In the genomic region with DNA sequence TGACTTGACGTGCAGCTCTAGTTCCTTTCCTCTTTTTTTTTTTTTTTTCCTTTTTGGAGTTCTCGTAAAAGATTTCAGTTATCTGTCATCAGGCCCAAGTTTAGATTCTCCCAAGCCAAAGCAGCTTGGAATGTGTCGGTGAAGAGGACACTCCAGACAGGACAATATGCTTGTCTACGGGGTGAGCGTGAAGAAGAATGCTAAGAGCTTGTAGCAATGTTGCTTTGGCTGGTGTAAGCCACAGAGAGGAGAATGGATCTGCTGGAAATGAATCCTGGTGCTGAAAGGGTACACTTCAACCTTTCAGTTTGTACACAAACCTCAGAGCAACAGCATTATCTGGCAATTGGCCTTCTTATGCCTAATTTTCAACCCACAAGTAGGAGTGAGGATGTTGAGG, we compare ENCODE assay signal across 26 cellular contexts.
"Had no signal": no experiment of that assay in that cellular context is flagged by ENCODE, and none has a peak within 500 bp of the region (broad histone marks: within the 10 kb centered on the region; RNA-seq: fewer than 3 reads in every experiment).

No MANE protein-coding gene starts in this region.

- H3K4me1 ChIP-seq: ascending aorta, breast epithelium had no signal

- H3K4me3 ChIP-seq: ascending aorta, breast epithelium, cardiac muscle cell, coronary artery, dorsolateral prefrontal cortex had no signal

- H3K36me3 ChIP-seq: ascending aorta, breast epithelium, cardiac muscle cell had no signal

- DNase-seq: activated CD4-positive, alpha-beta memory T cell treated with anti-CD3 and anti-CD28 coated beads, Interleukin-2, amount 10 ng/mL, durations not matched to agents 7 days and 5 days; activated CD4-positive, alpha-beta T cell treated with anti-CD3 and anti-CD28 coated beads for 36 hours; activated CD4-positive, alpha-beta T cell treated with anti-CD3 and anti-CD28 coated beads, Interleukin-2, amount 10 ng/mL, durations not matched to agents 24 days and 14 days; activated CD4-positive, CD25-positive, alpha-beta regulatory T cell; activated CD4-positive, CD25-positive, alpha-beta regulatory T cell treated with anti-CD3 and anti-CD28 coated beads, Interleukin-2, amount 50 U/mL, for 72 hours; activated CD8-positive, alpha-beta memory T cell treated with anti-CD3 and anti-CD28 coated beads, Interleukin-2, amount 50 U/mL, for 48 hours; activated gamma-delta T cell; activated naive CD4-positive, alpha-beta T cell; activated naive CD4-positive, alpha-beta T cell treated with anti-CD3 and anti-CD28 coated beads, Interleukin-2, amount 10 ng/mL, durations not matched to agents 7 days and 5 days; activated naive CD8-positive, alpha-beta T cell treated with anti-CD3 and anti-CD28 coated beads, Interleukin-2, amount 10 ng/mL, durations not matched to agents 7 days and 5 days; activated T-cell treated with anti-CD3 and anti-CD28 coated beads for 4 hours; activated T-cell treated with anti-CD3 and anti-CD28 coated beads, Interleukin-2, amount 50 U/mL, for 24 hours; activated T-cell treated with anti-CD3 and anti-CD28 coated beads, Interleukin-2, amount 50 U/mL, for 72 hours; central memory CD4-positive, alpha-beta T cell; dorsolateral prefrontal cortex; effector memory CD4-positive, alpha-beta T cell; endodermal cell; foreskin fibroblast; head of caudate nucleus; T-helper 1 cell; T-helper 17 cell; T1000 had no signal

- H3K27ac ChIP-seq: ascending aorta, breast epithelium, cardiac muscle cell, coronary artery, dorsolateral prefrontal cortex had no signal

- H3K27me3 ChIP-seq: ascending aorta, breast epithelium had no signal

- H3K9me3 ChIP-seq: ascending aorta, breast epithelium had no signal
